29 cellular contexts compared by ENCODE assay signal in genomic region chr4:155780773-155781172, GRCh38. TPM values are rescaled to one million over a fixed set of nuclear protein-coding genes. Genes with fewer than 3 reads are reported as not detected.
DNase-seq lines count a peak whose midpoint lies in the region; ATAC-seq and TF ChIP-seq lines count a peak whose summit lies in the region.
"Had no signal": no experiment of that assay in that cellular context is flagged by ENCODE, and none has a peak within 500 bp of the region (broad histone marks: within the 10 kb centered on the region; RNA-seq: fewer than 3 reads in every experiment).

No MANE protein-coding gene starts in this region.

- H2AFZ ChIP-seq in fibroblast of lung (ENCODE audit: low read length) = no peak overlapping the region

- H3K4me1 Mint-ChIP-seq in HFFc6 (ENCODE audit: low read depth) = no peaks in the 10 kb centered on the region
- H3K4me1 Mint-ChIP-seq: activated naive CD8-positive, alpha-beta T cell treated with anti-CD3 and anti-CD28 coated beads for 36 hours; central memory CD8-positive, alpha-beta T cell had no signal

- intact Hi-C loops in left colon (cut with DNase I, micrococcal nuclease) = no loop called here

- TF ChIP-seq CTCF in fibroblast of lung (conservative IDR thresholded peaks at IDR 0.05 in 1 of 2, IDR thresholded peaks at IDR 0.05 in 1 of 2; ENCODE audit: low read depth in 1 of 2, low read length in 2 of 2) (no peak), HFFc6 (IDR thresholded peaks at IDR 0.05) (no peak)

- H3K9me3 Mint-ChIP-seq in HFFc6 = no peaks in the 10 kb centered on the region
- H3K9me3 Mint-ChIP-seq: activated naive CD8-positive, alpha-beta T cell treated with anti-CD3 and anti-CD28 coated beads for 36 hours; central memory CD8-positive, alpha-beta T cell had no signal

- H3K79me2 ChIP-seq in fibroblast of lung (ENCODE audit: control insufficient read depth, insufficient read depth, low read length) = no peaks in the 10 kb centered on the region

- no peak overlapping the region for H3K4me3 ChIP-seq in fibroblast of lung (replicated peaks in 1 of 4; ENCODE audit: control extremely low read depth in 1 of 4, insufficient read depth in 1 of 4, low read depth in 3 of 4, low read length in 4 of 4)
- H3K4me3 ChIP-seq: BLaER1 treated with 17β-estradiol and CSF1 and Interleukin-3, amounts not matched to agents 10 nM and 100 nM; GM12878 had no signal

- no peaks in the 10 kb centered on the region for H3K36me3 Mint-ChIP-seq in HFFc6 (ENCODE audit: low read depth)
- H3K36me3 Mint-ChIP-seq: activated naive CD8-positive, alpha-beta T cell treated with anti-CD3 and anti-CD28 coated beads for 36 hours had no signal

- no peaks in the 10 kb centered on the region for H3K27me3 Mint-ChIP-seq in HFFc6 (ENCODE audit: insufficient read depth)
- H3K27me3 Mint-ChIP-seq: central memory CD8-positive, alpha-beta T cell; progenitor cell of endocrine pancreas had no signal

- peak; percentile 14 for DNase-seq in ELR (ENCODE audit: low read depth)
- DNase-seq in NCI-H226 = peak; percentile 3
- peak; percentile 43 to 71 for DNase-seq in fibroblast of lung (ENCODE audit: low read depth in 2 of 2)
- peak; percentile 15 for DNase-seq in myocyte (ENCODE audit: low read depth)
- no peak for DNase-seq in left colon
- DNase-seq in 8988T = no peak
- DNase-seq in HFFc6 = no peak
- DNase-seq in mesenteric fat pad (ENCODE audit: low spot score) = no peak
- DNase-seq: ACHN; activated CD4-positive, alpha-beta T cell treated with anti-CD3 and anti-CD28 coated beads for 1 hour; activated CD8-positive, alpha-beta T cell treated with anti-CD3 and anti-CD28 coated beads, Interleukin-2, amount 10 ng/mL, durations not matched to agents 7 days and 5 days; activated effector memory CD4-positive, alpha-beta T cell treated with Interleukin-2 at 50 U/mL for 16 hours; activated naive CD8-positive, alpha-beta T cell treated with anti-CD3 and anti-CD28 coated beads for 36 hours; activated T-cell treated with anti-CD3 and anti-CD28 coated beads for 4 hours; COR-L47; DMS79; NCI-H1048; NCI-H1694 treated with DMSO at 0.1 percent for 48 hours; NCI-H2171 treated with DMSO at 0.1 percent for 48 hours; NCI-H748 treated with DMSO at 0.1 percent for 48 hours; SHP77; substantia nigra; T-helper 1 cell had no signal

- no peak overlapping the region for H3K27ac ChIP-seq in fibroblast of lung (ENCODE audit: insufficient read depth, low read length)
- H3K27ac ChIP-seq: BLaER1 treated with 17β-estradiol and CSF1 and Interleukin-3, amounts not matched to agents 10 nM and 100 nM; epithelial cell of prostate; neutrophil had no signal

- no peak overlapping the region for H3K4me3 Mint-ChIP-seq in HFFc6
- H3K4me3 Mint-ChIP-seq: activated CD8-positive, alpha-beta T cell treated with anti-CD3 and anti-CD28 coated beads, Interleukin-2, amount 10 ng/mL, durations not matched to agents 7 days and 5 days; activated naive CD8-positive, alpha-beta T cell treated with anti-CD3 and anti-CD28 coated beads for 36 hours; central memory CD8-positive, alpha-beta T cell had no signal

- no peak for ATAC-seq in left colon
- ATAC-seq: activated CD8-positive, alpha-beta T cell treated with anti-CD3 and anti-CD28 coated beads, Interleukin-2, amount 10 ng/mL, durations not matched to agents 7 days and 5 days; GM12878 had no signal

- H3K9me3 ChIP-seq in fibroblast of lung (ENCODE audit: control insufficient read depth, insufficient read depth, low read depth, low read length) = no peaks in the 10 kb centered on the region
- H3K9me3 ChIP-seq: BLaER1 treated with 17β-estradiol and CSF1 and Interleukin-3, amounts not matched to agents 10 nM and 100 nM; neutrophil had no signal

- H3K4me1 ChIP-seq in fibroblast of lung (ENCODE audit: control insufficient read depth, extremely low read depth, insufficient read depth, low read length) = peaks cover 5% of the 10 kb centered on the region

- H3K36me3 ChIP-seq in fibroblast of lung (ENCODE audit: control insufficient read depth, insufficient read depth, low read length) = no peaks in the 10 kb centered on the region
- H3K36me3 ChIP-seq: BLaER1 treated with 17β-estradiol and CSF1 and Interleukin-3, amounts not matched to agents 10 nM and 100 nM; neutrophil had no signal

- no peaks in the 10 kb centered on the region for H4K20me1 ChIP-seq in fibroblast of lung (ENCODE audit: control insufficient read depth, extremely low read depth, insufficient read depth, low read length)
- H4K20me1 ChIP-seq: BLaER1 treated with 17β-estradiol and CSF1 and Interleukin-3, amounts not matched to agents 10 nM and 100 nM had no signal

- H3K27me3 ChIP-seq in fibroblast of lung (ENCODE audit: control insufficient read depth, insufficient read depth, low read length) = no peaks in the 10 kb centered on the region
- H3K27me3 ChIP-seq: BLaER1 treated with 17β-estradiol and CSF1 and Interleukin-3, amounts not matched to agents 10 nM and 100 nM; neutrophil had no signal

- no peak overlapping the region for H3K4me2 ChIP-seq in fibroblast of lung (ENCODE audit: extremely low read depth, insufficient read depth, low read length)
- H3K4me2 ChIP-seq: BLaER1 treated with 17β-estradiol and CSF1 and Interleukin-3, amounts not matched to agents 10 nM and 100 nM had no signal

- H3K27ac Mint-ChIP-seq in HFFc6 = no peak overlapping the region
- H3K27ac Mint-ChIP-seq: activated CD8-positive, alpha-beta T cell treated with anti-CD3 and anti-CD28 coated beads, Interleukin-2, amount 10 ng/mL, durations not matched to agents 7 days and 5 days; activated naive CD8-positive, alpha-beta T cell treated with anti-CD3 and anti-CD28 coated beads for 36 hours; progenitor cell of endocrine pancreas had no signal

- H3K9ac ChIP-seq in fibroblast of lung (ENCODE audit: insufficient read depth, low read length) = no peak overlapping the region
- H3K9ac ChIP-seq: BLaER1 treated with 17β-estradiol and CSF1 and Interleukin-3, amounts not matched to agents 10 nM and 100 nM had no signal

RNA-seq across cellular contexts. Expression of gene GUCY1B1, which starts 22.0 kb away (rescaled TPM):
- 37.8 and 39.3 TPM in 2 replicates for total RNA-seq in fibroblast of lung
- 11.2 and 38.1 TPM in 2 replicates for polyA plus RNA-seq in fibroblast of lung
- 6.8 and 20.7 TPM in 2 replicates for polyA plus RNA-seq in fibroblast of lung (2012)
- polyA minus RNA-seq in fibroblast of lung (ENCODE audit: low replicate concordance) = 2.3 and 9.9 TPM in 2 replicates
- total RNA-seq in myocyte = 8.3 and 9.6 TPM in 2 replicates
- polyA plus RNA-seq in myocyte (2012) = 2.5 TPM
- total RNA-seq in left colon = 1 to 10 TPM; 1.0 to 6.9 TPM
- total RNA-seq in HFFc6 (2021; fragmentation: NEBNext Ultra II Directional; extraction: Animal tissue kit (Norgen Biotek cat#: 25700)) = under 1 TPM in 1 of 6 experiments, not detected in 5; 0.07 TPM
- total RNA-seq in mesenteric fat pad = 5.0 TPM

Comparison
In these comparisons a context has a peak if more than half of its experiments do, and no peak if none do; other contexts are left out.
1. DNase-seq: peak in ELR (single experiment), NCI-H226 (single experiment), fibroblast of lung (2 of 2) and myocyte (single experiment); none in left colon (0 of 2), 8988T (single experiment), HFFc6 (single experiment) and mesenteric fat pad (single experiment).